Comparison of ENCODE assay signal across 8 cellular contexts in genomic region chr3:106609666-106610301, GRCh38.
DNase-seq lines count a peak whose midpoint lies in the region; ATAC-seq and TF ChIP-seq lines count a peak whose summit lies in the region.

No MANE protein-coding gene starts in this region.

- H3K9me3 ChIP-seq in AG04450 (ENCODE audit: control insufficient read depth, insufficient read depth, low read length) (peaks cover 3% of the 10 kb centered on the region; the same call in 1 of the 2 replicates), colonic mucosa (no peaks in the 10 kb centered on the region), liver (ENCODE audit: control insufficient read depth in 4 of 4, low read length in 3 of 4) (no peaks in the 10 kb centered on the region)

- peak; percentile 91 to 94 for TF ChIP-seq RAD21 in liver (IDR thresholded peaks at IDR 0.05)

- ATAC-seq in GM18861 (IDR thresholded peaks at IDR 0.05; ENCODE audit: unreplicated experiment) (peak; percentile 87), HG03280 (IDR thresholded peaks at IDR 0.05; ENCODE audit: unreplicated experiment) (peak; percentile 73)
- peak; percentile 81 for ATAC-seq in activated CD4-positive, alpha-beta T cell treated with anti-CD3 and anti-CD28 coated beads for 36 hours

- no peaks in the 10 kb centered on the region for H3K27me3 ChIP-seq in AG04450 (ENCODE audit: control insufficient read depth, insufficient read depth, low read length)
- H3K27me3 ChIP-seq in colonic mucosa = no peaks in the 10 kb centered on the region
- H3K27me3 ChIP-seq in liver (ENCODE audit: control insufficient read depth in 4 of 4, insufficient read depth in 4 of 4, low read length in 3 of 4) = no peaks in the 10 kb centered on the region

- DNase-seq in AG04450 (ENCODE audit: low read depth, low spot score) (peak; percentile 87), NCI-H446 treated with DMSO at 0.1 percent for 48 hours (lab: John Stamatoyannopoulos, UW) (peak; percentile 25), colonic mucosa (peak; percentile 60)
- peak; percentile 78 for DNase-seq in activated CD4-positive, alpha-beta T cell treated with anti-CD3 and anti-CD28 coated beads for 36 hours
- peak; percentile 44 to 54 (median 54) for DNase-seq in stimulated activated CD4-positive, alpha-beta T cell treated with anti-CD3 and anti-CD28 coated beads, TNF-alpha, amount 100 ng/mL, for 48 hours (ENCODE audit: low read depth in 3 of 3)

- peaks cover 4% of the 10 kb centered on the region for H3K27me3 Mint-ChIP-seq in activated CD4-positive, alpha-beta T cell treated with anti-CD3 and anti-CD28 coated beads for 36 hours

- H3K27ac Mint-ChIP-seq in activated CD4-positive, alpha-beta T cell treated with anti-CD3 and anti-CD28 coated beads for 36 hours = peak overlapping the region; percentile 81

- H3K36me3 ChIP-seq in colonic mucosa (no peaks in the 10 kb centered on the region), liver (ENCODE audit: control insufficient read depth in 4 of 4, insufficient read depth in 3 of 4, low read depth in 1 of 4, low read length in 3 of 4) (no peaks in the 10 kb centered on the region)

- H3K9me3 Mint-ChIP-seq in activated CD4-positive, alpha-beta T cell treated with anti-CD3 and anti-CD28 coated beads for 36 hours (ENCODE audit: low read depth) = peaks cover 19% of the 10 kb centered on the region

- TF ChIP-seq CTCF in AG04450 (IDR thresholded peaks at IDR 0.05; ENCODE audit: low read depth, low read length) (peak; percentile 93), colonic mucosa (IDR thresholded peaks at IDR 0.05) (peak; percentile 82), liver (IDR thresholded peaks at IDR 0.05; ENCODE audit: low read depth, low read length, missing input control) (peak; percentile 74)

- H3K36me3 Mint-ChIP-seq in activated CD4-positive, alpha-beta T cell treated with anti-CD3 and anti-CD28 coated beads for 36 hours (ENCODE audit: low read depth) = peaks cover 24% of the 10 kb centered on the region

- peaks cover 29% of the 10 kb centered on the region for H3K4me1 Mint-ChIP-seq in activated CD4-positive, alpha-beta T cell treated with anti-CD3 and anti-CD28 coated beads for 36 hours

- POLR2A ChIA-PET in AG04450 (lab: Yijun Ruan, JAX) = interaction anchor here (1.2 kb wide), 2 partner anchors 252 to 787 kb away, joined by 3 to 5 read pairs; no protein-coding TSS in a partner anchor
- POLR2A ChIA-PET in activated CD4-positive, alpha-beta T cell treated with anti-CD3 and anti-CD28 coated beads for 36 hours (lab: Charles Lee) = no interaction called here

- WGBS in liver = 18% methylated on average over 2 of the region's 2 CpGs

- H3K4me1 ChIP-seq in colonic mucosa (no peaks in the 10 kb centered on the region), liver (ENCODE audit: control insufficient read depth in 4 of 4, insufficient read depth in 4 of 4, low read length in 3 of 4) (no peaks in the 10 kb centered on the region)

- no peak overlapping the region for H3K4me3 Mint-ChIP-seq in activated CD4-positive, alpha-beta T cell treated with anti-CD3 and anti-CD28 coated beads for 36 hours

- H3K27ac ChIP-seq in AG04450 (ENCODE audit: low read depth, low read length) = no peak overlapping the region
- no peak overlapping the region for H3K27ac ChIP-seq in colonic mucosa
- H3K27ac ChIP-seq in liver (ENCODE audit: low read depth in 1 of 2, low read length in 2 of 2) = no peak overlapping the region

- intact Hi-C loops in activated CD4-positive, alpha-beta T cell treated with anti-CD3 and anti-CD28 coated beads for 36 hours (cut with DNase I, micrococcal nuclease) = loop anchor here (1.0 to 10.0 kb wide), 19 partner anchors 77 to 1242 kb away; partner anchors contain the start of genes ALCAM (in 2 of the 2) and CBLB (in 2 of the 2)
- intact Hi-C loops in colonic mucosa (cut with DNase I) = loop anchor here (5.0 kb wide), 1 partner anchor 922 kb away; no protein-coding TSS in a partner anchor

- H3K9ac ChIP-seq in colonic mucosa (ENCODE audit: low read depth in 2 of 2, low read length in 2 of 2) (no peak overlapping the region), liver (ENCODE audit: low read depth in 1 of 2, low read length in 2 of 2) (no peak overlapping the region)

- H3K4me3 ChIP-seq in AG04450 (ENCODE audit: low read depth, low read length) = no peak overlapping the region
- no peak overlapping the region for H3K4me3 ChIP-seq in colonic mucosa
- no peak overlapping the region for H3K4me3 ChIP-seq in liver (ENCODE audit: low read depth in 1 of 3, low read length in 3 of 3)

- CTCF ChIA-PET in AG04450 (lab: Charles Lee) = interaction anchor here (0.5 to 3.7 kb wide), 34 partner anchors 9 to 1231 kb away, joined by 3 to 30 read pairs (median 4); no protein-coding TSS in a partner anchor
- CTCF ChIA-PET in activated CD4-positive, alpha-beta T cell treated with anti-CD3 and anti-CD28 coated beads for 36 hours (lab: Charles Lee) = interaction anchor here (0.6 to 2.9 kb wide), 39 partner anchors 14 to 941 kb away, joined by 3 to 15 read pairs (median 3); no protein-coding TSS in a partner anchor

TF ChIP-seq in liver, 16 proteins besides CTCF, POLR2A, EP300 and RAD21:
- no peak for TF ChIP-seq TAF1 (conservative IDR thresholded peaks at IDR 0.05)

Comparison
In these comparisons a context has a peak if more than half of its experiments do, and no peak if none do; other contexts are left out.
1. DNase-seq: peak in every context shown above with its lines; median percentile 87 in AG04450; 78 in activated CD4-positive, alpha-beta T cell treated with anti-CD3 and anti-CD28 coated beads for 36 hours; 60 in colonic mucosa; 54 in stimulated activated CD4-positive, alpha-beta T cell treated with anti-CD3 and anti-CD28 coated beads, TNF-alpha, amount 100 ng/mL, for 48 hours; 25 in NCI-H446 treated with DMSO at 0.1 percent for 48 hours.